In the genomic region with DNA sequence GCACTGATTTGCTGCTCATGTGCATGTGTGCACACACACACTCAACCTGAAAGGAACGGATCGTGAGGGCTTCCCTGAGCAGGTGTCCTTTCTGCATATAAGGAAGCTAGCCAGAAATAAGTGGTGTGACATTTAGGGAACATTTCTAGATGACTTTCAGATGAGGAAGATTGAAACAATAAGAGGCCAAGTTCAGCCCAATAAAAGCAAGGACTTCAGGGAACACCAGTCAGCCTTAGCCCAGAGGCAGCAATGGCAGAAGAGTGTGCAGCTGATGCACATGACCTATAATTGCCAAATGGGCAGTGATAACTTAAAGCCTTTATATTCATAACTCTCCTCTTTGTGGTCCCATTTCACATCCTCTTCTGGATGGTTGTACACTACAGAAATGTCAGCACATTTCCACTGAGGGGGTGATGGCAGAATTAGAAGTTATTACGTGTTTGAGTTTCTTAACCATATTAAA, we compare ENCODE assay signal across 24 cellular contexts.
DNase-seq lines count a peak whose midpoint lies in the region; ATAC-seq, FAIRE-seq and TF ChIP-seq lines count a peak whose summit lies in the region.
"Had no signal": no experiment of that assay in that cellular context is flagged by ENCODE, and none has a peak within 500 bp of the region (broad histone marks: within the 10 kb centered on the region; RNA-seq: fewer than 3 reads in every experiment).

No MANE protein-coding gene starts in this region.

- no peak for DNase-seq in GM18507 (ENCODE audit: extremely low spot score, insufficient read length, low read depth)
- DNase-seq in activated CD4-positive, alpha-beta T cell treated with anti-CD3 and anti-CD28 coated beads for 48 hours = no peak
- DNase-seq in heart right ventricle = no peak
- DNase-seq in sciatic nerve (ENCODE audit: low spot score) = no peak
- no peak for DNase-seq in effector memory CD8-positive, alpha-beta T cell
- DNase-seq: activated CD4-positive, alpha-beta T cell treated with anti-CD3 and anti-CD28 coated beads for 4 hours; activated CD8-positive, alpha-beta memory T cell treated with anti-CD3 and anti-CD28 coated beads, Interleukin-2, amount 50 U/mL, for 48 hours; aorta; kidney glomerular epithelial cell; mesendoderm; NCI-H1694 treated with DMSO at 0.1 percent for 48 hours; NCI-H446; nephron progenitor cell; NK-92 treated with Interleukin-12 subunit alpha and Interleukin-12 subunit beta, amount 100 ng/mL, for 24 hours; psoas muscle; thyroid gland had no signal

- peak; percentile 59 for ATAC-seq in GM21390 (IDR thresholded peaks at IDR 0.05; ENCODE audit: unreplicated experiment)
- peak; percentile 68 for ATAC-seq in HG02938 (IDR thresholded peaks at IDR 0.05; ENCODE audit: unreplicated experiment)
- ATAC-seq in HG03565 (IDR thresholded peaks at IDR 0.05; ENCODE audit: unreplicated experiment) = peak; percentile 61
- ATAC-seq in heart right ventricle = no peak
- ATAC-seq in sciatic nerve = no peak
- no peak for ATAC-seq in effector memory CD8-positive, alpha-beta T cell (replicated peaks)
- ATAC-seq: psoas muscle had no signal

- peaks cover 7 to 9% of the 10 kb centered on the region in 2 donors for H3K9me3 Mint-ChIP-seq in effector memory CD8-positive, alpha-beta T cell
- H3K9me3 Mint-ChIP-seq: nephron progenitor cell had no signal

- no peaks in the 10 kb centered on the region for H3K4me1 ChIP-seq in heart right ventricle
- H3K4me1 ChIP-seq: psoas muscle, thyroid gland had no signal

- H3K4me3 Mint-ChIP-seq in effector memory CD8-positive, alpha-beta T cell = no peak overlapping the region
- H3K4me3 Mint-ChIP-seq: nephron progenitor cell had no signal

- H3K9me3 ChIP-seq in heart right ventricle = no peaks in the 10 kb centered on the region
- H3K9me3 ChIP-seq: psoas muscle, thyroid gland had no signal

- 86 to 91% methylated on average over 3 of the region's 3 CpGs for WGBS in heart right ventricle, 2 donors

- H3K27ac ChIP-seq in heart right ventricle = no peak overlapping the region
- H3K27ac ChIP-seq: psoas muscle, RWPE1, thyroid gland had no signal

- intact Hi-C loops in heart right ventricle (cut with DNase I) = no loop called here
- intact Hi-C loops in sciatic nerve (cut with DNase I) = no loop called here

- peak; percentile 9 for FAIRE-seq in GM18507 (lab: Jason Lieb, UNC)
- FAIRE-seq: endometrium, GM19239, H54, TTC549 had no signal

- no peak for TF ChIP-seq CTCF in heart right ventricle (IDR thresholded peaks at IDR 0.05)

- H3K4me1 Mint-ChIP-seq in effector memory CD8-positive, alpha-beta T cell (ENCODE audit: low read depth in 2 of 2) = no peaks in the 10 kb centered on the region
- H3K4me1 Mint-ChIP-seq: nephron progenitor cell had no signal

- no peaks in the 10 kb centered on the region for H3K36me3 Mint-ChIP-seq in effector memory CD8-positive, alpha-beta T cell (ENCODE audit: insufficient read depth)

- H3K4me3 ChIP-seq in heart right ventricle = no peak overlapping the region
- H3K4me3 ChIP-seq: psoas muscle, thyroid gland had no signal

- H3K36me3 ChIP-seq in heart right ventricle = no peaks in the 10 kb centered on the region
- H3K36me3 ChIP-seq: thyroid gland had no signal

- peaks cover 0 to 8% of the 10 kb centered on the region in 2 donors for H3K27me3 Mint-ChIP-seq in effector memory CD8-positive, alpha-beta T cell

- H3K27ac Mint-ChIP-seq in effector memory CD8-positive, alpha-beta T cell = no peak overlapping the region
- H3K27ac Mint-ChIP-seq: nephron progenitor cell had no signal

- H3K27me3 ChIP-seq in heart right ventricle = peaks cover 0 to 8% (median 0%) of the 10 kb centered on the region in 7 donors
- H3K27me3 ChIP-seq: thyroid gland had no signal

Comparison
In these comparisons a context has a peak if more than half of its experiments do, and no peak if none do; other contexts are left out.
1. ATAC-seq: peak in GM21390 (single experiment), HG02938 (single experiment) and HG03565 (single experiment); none in heart right ventricle (0 of 8), sciatic nerve (single experiment) and effector memory CD8-positive, alpha-beta T cell (single experiment).